Comparison of ENCODE assay signal across 13 cellular contexts in the genomic region with DNA sequence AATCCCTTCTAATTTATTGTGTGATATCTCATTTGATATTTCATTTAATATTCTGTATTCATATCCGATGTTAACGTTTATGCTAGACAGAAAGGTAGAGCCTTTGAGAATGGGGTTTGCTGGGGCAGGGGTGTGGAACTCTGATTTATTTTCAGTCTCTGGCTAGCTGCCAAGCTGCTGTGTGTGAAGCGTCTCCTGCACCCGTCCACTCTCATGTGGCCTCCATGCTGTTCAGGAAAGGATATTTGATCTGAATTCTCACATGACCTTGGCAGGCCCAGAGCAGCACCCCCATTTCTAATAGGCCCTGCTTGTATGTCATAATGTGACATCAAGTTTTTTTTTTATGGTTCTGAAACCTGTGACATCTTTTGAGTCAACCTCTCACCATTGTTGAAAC. TPM values are rescaled to one million over a fixed set of nuclear protein-coding genes. Genes with fewer than 3 reads are reported as not detected.
DNase-seq lines count a peak whose midpoint lies in the region; ATAC-seq and TF ChIP-seq lines count a peak whose summit lies in the region.
"Had no signal": no experiment of that assay in that cellular context is flagged by ENCODE, and none has a peak within 500 bp of the region (broad histone marks: within the 10 kb centered on the region; RNA-seq: fewer than 3 reads in every experiment).

No MANE protein-coding gene starts in this region.

- H3K4me3 Mint-ChIP-seq in natural killer cell: peak overlapping the region; percentile 4
- H3K4me3 Mint-ChIP-seq in natural killer cell treated with Interleukin-12 subunit alpha and Interleukin-12 subunit beta and Interleukin-15 and Interleukin-18, amount 100 ng/mL, for 72 hours: no peak overlapping the region

- H3K4me3 ChIP-seq in fibroblast of the aortic adventitia (ENCODE audit: low read depth, low read length): peak overlapping the region; percentile 92
- peak overlapping the region in 1 of 2 experiments; percentile 84 for H3K4me3 ChIP-seq in neutrophil (ENCODE audit: low read depth in 1 of 2, low read length in 1 of 2)
- H3K4me3 ChIP-seq: cardiac muscle cell had no signal

- H3K27me3 ChIP-seq in neutrophil: no peaks in the 10 kb centered on the region
- H3K27me3 ChIP-seq: foreskin keratinocyte, tibial nerve had no signal

- DNase-seq in natural killer cell (no peak), fibroblast of the aortic adventitia (ENCODE audit: low read depth) (peak; percentile 78), NCI-H128 (lab: John Stamatoyannopoulos, UW; ENCODE audit: unreplicated experiment) (no peak), globus pallidus (ENCODE audit: low spot score) (no peak), SHP77 treated with DMSO at 0.1 percent for 48 hours (lab: John Stamatoyannopoulos, UW) (no peak), NCI-H187 (lab: John Stamatoyannopoulos, UW) (no peak)
- DNase-seq in natural killer cell treated with Interleukin-12 subunit alpha and Interleukin-12 subunit beta and Interleukin-15 and Interleukin-18, amount 100 ng/mL, for 72 hours (ENCODE audit: low spot score): no peak
- DNase-seq: foreskin keratinocyte, NCI-H446 had no signal

- H3K36me3 Mint-ChIP-seq in natural killer cell: peaks cover 9% of the 10 kb centered on the region
- peaks cover 38% of the 10 kb centered on the region for H3K36me3 Mint-ChIP-seq in natural killer cell treated with Interleukin-12 subunit alpha and Interleukin-12 subunit beta and Interleukin-15 and Interleukin-18, amount 100 ng/mL, for 72 hours

- intact Hi-C loops in natural killer cell (cut with micrococcal nuclease): no loop called here

- H3K27me3 Mint-ChIP-seq in natural killer cell (ENCODE audit: low read depth in 2 of 2): peaks cover 44 to 55% of the 10 kb centered on the region in 2 donors
- peaks cover 50 to 64% of the 10 kb centered on the region in 2 donors for H3K27me3 Mint-ChIP-seq in natural killer cell treated with Interleukin-12 subunit alpha and Interleukin-12 subunit beta and Interleukin-15 and Interleukin-18, amount 100 ng/mL, for 72 hours

- no peak for ATAC-seq in natural killer cell
- ATAC-seq in natural killer cell treated with Interleukin-12 subunit alpha and Interleukin-12 subunit beta and Interleukin-15 and Interleukin-18, amount 100 ng/mL, for 72 hours: no peak
- ATAC-seq: foreskin keratinocyte had no signal

- H3K4me1 Mint-ChIP-seq in natural killer cell: peaks cover 17 to 22% of the 10 kb centered on the region in 2 donors
- H3K4me1 Mint-ChIP-seq in natural killer cell treated with Interleukin-12 subunit alpha and Interleukin-12 subunit beta and Interleukin-15 and Interleukin-18, amount 100 ng/mL, for 72 hours (ENCODE audit: low read depth in 2 of 2): peaks cover 15 to 24% of the 10 kb centered on the region in 2 donors

- peaks cover 49 to 56% of the 10 kb centered on the region in 2 experiments for H3K4me1 ChIP-seq in neutrophil (ENCODE audit: control insufficient read depth in 1 of 2, insufficient read depth in 1 of 2, low read depth in 1 of 2, low read length in 1 of 2)
- H3K4me1 ChIP-seq: foreskin keratinocyte had no signal

- peak overlapping the region; percentile 93 for H3K27ac ChIP-seq in neutrophil
- H3K27ac ChIP-seq: cardiac muscle cell, foreskin keratinocyte had no signal

- peaks cover 3 to 8% of the 10 kb centered on the region in 2 donors for H3K9me3 Mint-ChIP-seq in natural killer cell
- peaks cover 29% of the 10 kb centered on the region for H3K9me3 Mint-ChIP-seq in natural killer cell treated with Interleukin-12 subunit alpha and Interleukin-12 subunit beta and Interleukin-15 and Interleukin-18, amount 100 ng/mL, for 72 hours

- H3K36me3 ChIP-seq in neutrophil: no peaks in the 10 kb centered on the region
- H3K36me3 ChIP-seq: cardiac muscle cell had no signal

- no peak overlapping the region for H3K27ac Mint-ChIP-seq in natural killer cell
- no peak overlapping the region for H3K27ac Mint-ChIP-seq in natural killer cell treated with Interleukin-12 subunit alpha and Interleukin-12 subunit beta and Interleukin-15 and Interleukin-18, amount 100 ng/mL, for 72 hours

- TF ChIP-seq CTCF in natural killer cell (IDR thresholded peaks at IDR 0.05) (no peak), fibroblast of the aortic adventitia (IDR thresholded peaks at IDR 0.05; ENCODE audit: insufficient read depth, low read length) (no peak), neutrophil (IDR thresholded peaks at IDR 0.05) (no peak)

- H3K9me3 ChIP-seq in neutrophil: no peaks in the 10 kb centered on the region

RNA-seq across cellular contexts. Expression of gene IL1R1, which starts 1.6 kb away (rescaled TPM):
- total RNA-seq in natural killer cell (1 to 10 TPM in 1 of 3 donors, under 1 TPM in 2; 0.45 to 3.1 (median 0.68) TPM), fibroblast of the aortic adventitia (ENCODE audit: low replicate concordance) (150 and 152 TPM in 2 replicates)
- total RNA-seq in natural killer cell treated with Interleukin-12 subunit alpha and Interleukin-12 subunit beta and Interleukin-15 and Interleukin-18, amount 100 ng/mL, for 72 hours: under 1 TPM; 0.19 to 0.86 TPM

RNA-seq across cellular contexts. Expression of gene IL1RL2, which starts 42.7 kb away (rescaled TPM):
- not detected for total RNA-seq in natural killer cell
- under 1 TPM in 1 of 2 donors, not detected in 1; 0.19 TPM for total RNA-seq in natural killer cell treated with Interleukin-12 subunit alpha and Interleukin-12 subunit beta and Interleukin-15 and Interleukin-18, amount 100 ng/mL, for 72 hours
- 1.7 and 9.8 TPM in 2 replicates for total RNA-seq in fibroblast of the aortic adventitia (ENCODE audit: low replicate concordance)
- total RNA-seq: cardiac muscle cell, RPMI7951 had no signal

Comparison
In these comparisons a context has a peak if more than half of its experiments do, and no peak if none do; other contexts are left out.
1. RNA of gene IL1R1, which starts 1.6 kb away (total RNA-seq): 150 to 152 TPM in fibroblast of the aortic adventitia; 0.19 to 0.86 TPM in natural killer cell treated with Interleukin-12 subunit alpha and Interleukin-12 subunit beta and Interleukin-15 and Interleukin-18, amount 100 ng/mL, for 72 hours and 0.45 to 3.1 TPM in natural killer cell; every median in the first group is over 10 times any median in the second.